Comparison of ENCODE assay signal across 9 cellular contexts in genomic region chr12:56637621-56638020, GRCh38. TPM values are rescaled to one million over a fixed set of nuclear protein-coding genes. Genes with fewer than 3 reads are reported as not detected.
A peak's percentile ranks its signal among the peaks of the same experiment; 100 is the strongest.
DNase-seq lines count a peak whose midpoint lies in the region; ATAC-seq, FAIRE-seq and TF ChIP-seq lines count a peak whose summit lies in the region.
"Had no signal": no experiment of that assay in that cellular context is flagged by ENCODE, and none has a peak within 500 bp of the region (broad histone marks: within the 10 kb centered on the region; RNA-seq: fewer than 3 reads in every experiment).

No MANE protein-coding gene starts in this region.

- H3K4me3 ChIP-seq in heart right ventricle (peak overlapping the region in 2 of 10 donors; percentile 1 to 72), astrocyte (ENCODE audit: insufficient read depth, low read depth, low read length) (no peak overlapping the region), upper lobe of right lung (no peak overlapping the region)
- H3K4me3 ChIP-seq in naive thymus-derived CD4-positive, alpha-beta T cell (ENCODE audit: low read length), result no peak overlapping the region
- H3K4me3 ChIP-seq: ovary had no signal

- WGBS in heart right ventricle, 2 donors, result 48 to 55% methylated on average over 2 of the region's 2 CpGs

- no peak for ATAC-seq in heart right ventricle
- no peak for ATAC-seq in Right ventricle myocardium inferior
- no peak for ATAC-seq in naive thymus-derived CD4-positive, alpha-beta T cell
- no peak for ATAC-seq in upper lobe of right lung
- no peak for ATAC-seq in GM19397 (IDR thresholded peaks at IDR 0.05; ENCODE audit: unreplicated experiment)
- ATAC-seq in sciatic nerve, result no peak

- H4K20me1 ChIP-seq in astrocyte (ENCODE audit: insufficient read depth, low read length), result peaks cover 53% of the 10 kb centered on the region

- FAIRE-seq in astrocyte (lab: Jason Lieb, UNC), result no peak

- H3K4me1 Mint-ChIP-seq in astrocyte (ENCODE audit: low read depth, unreplicated experiment), result peaks cover 26% of the 10 kb centered on the region
- peaks cover 28 to 69% (median 56%) of the 10 kb centered on the region in 7 donors for H3K4me1 Mint-ChIP-seq in naive thymus-derived CD4-positive, alpha-beta T cell

- CTCF ChIA-PET in naive thymus-derived CD4-positive, alpha-beta T cell (lab: Charles Lee), result interaction anchor here (1.1 kb wide), 1 partner anchor 37 kb away, joined by 3 read pairs; no protein-coding TSS in a partner anchor

- intact Hi-C loops in heart right ventricle (cut with DNase I) (loop anchor here in 5 of 10 donors (2.0 to 10.0 kb wide), 7 partner anchors 45 to 513 kb away; partner anchors contain the start of genes NACA (in 2 of the 5) and ESYT1 (in 1 of the 5)), Right ventricle myocardium inferior (cut with DNase I) (loop anchor here (2.0 kb wide), 2 partner anchors 87 to 123 kb away; partner anchors contain the start of gene NACA), upper lobe of right lung (cut with DNase I) (no loop called here), sciatic nerve (cut with DNase I) (no loop called here)
- intact Hi-C loops in naive thymus-derived CD4-positive, alpha-beta T cell (cut with micrococcal nuclease), result loop anchor here (2.0 to 10.0 kb wide), 13 partner anchors 21 to 1115 kb away; partner anchors contain the start of genes NACA (in 2 of the 2), RPL41 (in 2 of the 2), ZBTB39 (in 2 of the 2) and ZC3H10 (in 2 of the 2)

- POLR2A ChIA-PET in naive thymus-derived CD4-positive, alpha-beta T cell (lab: Charles Lee), result interaction anchor here (0.9 to 6.5 kb wide), 6 partner anchors 9 to 88 kb away, joined by 4 to 103 read pairs (median 30); partner anchors contain the start of genes BAZ2A, NACA and PTGES3

- no peaks in the 10 kb centered on the region for H3K27me3 Mint-ChIP-seq in astrocyte (ENCODE audit: low read depth, unreplicated experiment)
- no peaks in the 10 kb centered on the region for H3K27me3 Mint-ChIP-seq in naive thymus-derived CD4-positive, alpha-beta T cell

- peak overlapping the region; percentile 97 for H3K4me3 Mint-ChIP-seq in astrocyte (ENCODE audit: unreplicated experiment)
- peak overlapping the region in 2 of 10 donors; percentile 17 to 21 for H3K4me3 Mint-ChIP-seq in naive thymus-derived CD4-positive, alpha-beta T cell

- DNase-seq in heart right ventricle (no peak), Right ventricle myocardium inferior (ENCODE audit: missing footprints) (no peak), astrocyte (ENCODE audit: low read depth) (no peak), upper lobe of right lung (no peak), foreskin melanocyte (no peak), sciatic nerve (ENCODE audit: low spot score) (no peak)
- no peak for DNase-seq in naive thymus-derived CD4-positive, alpha-beta T cell
- DNase-seq: ovary had no signal

- H3K9ac ChIP-seq in astrocyte (ENCODE audit: low read length), result peak overlapping the region; percentile 15

- no peak for TF ChIP-seq CTCF in heart right ventricle (IDR thresholded peaks at IDR 0.05)
- TF ChIP-seq CTCF in astrocyte (IDR thresholded peaks at IDR 0.05; ENCODE audit: insufficient read depth, low read depth, low read length), result no peak
- TF ChIP-seq CTCF in upper lobe of right lung (IDR thresholded peaks at IDR 0.05), result no peak

- H3K27me3 ChIP-seq in heart right ventricle, result no peaks in the 10 kb centered on the region
- no peaks in the 10 kb centered on the region for H3K27me3 ChIP-seq in astrocyte (ENCODE audit: insufficient read depth, low read length)
- no peaks in the 10 kb centered on the region for H3K27me3 ChIP-seq in naive thymus-derived CD4-positive, alpha-beta T cell (ENCODE audit: control insufficient read depth in 2 of 2, insufficient read depth in 2 of 2, low read length in 2 of 2)
- no peaks in the 10 kb centered on the region for H3K27me3 ChIP-seq in upper lobe of right lung
- H3K27me3 ChIP-seq: ovary had no signal

- H2AFZ ChIP-seq in astrocyte (ENCODE audit: low read depth, low read length), result no peak overlapping the region

- peaks cover 9 to 93% (median 63%) of the 10 kb centered on the region in 9 donors for H3K4me1 ChIP-seq in heart right ventricle
- peaks cover 22% of the 10 kb centered on the region for H3K4me1 ChIP-seq in astrocyte (ENCODE audit: insufficient read depth, low read length)
- H3K4me1 ChIP-seq in naive thymus-derived CD4-positive, alpha-beta T cell (ENCODE audit: control insufficient read depth in 2 of 2, insufficient read depth in 2 of 2, low read length in 2 of 2), result peaks cover 22 to 29% of the 10 kb centered on the region in 2 donors
- H3K4me1 ChIP-seq in upper lobe of right lung, result peaks cover 28% of the 10 kb centered on the region

- peak overlapping the region in 9 of 10 donors; percentile 85 to 97 (median 94) for H3K27ac ChIP-seq in heart right ventricle
- H3K27ac ChIP-seq in astrocyte (ENCODE audit: low read depth, low read length), result no peak overlapping the region
- H3K27ac ChIP-seq in naive thymus-derived CD4-positive, alpha-beta T cell (ENCODE audit: low read depth, low read length), result peak overlapping the region; percentile 83
- H3K27ac ChIP-seq in upper lobe of right lung, result peak overlapping the region; percentile 92

- peak overlapping the region; percentile 90 for H3K27ac Mint-ChIP-seq in astrocyte (ENCODE audit: unreplicated experiment)
- H3K27ac Mint-ChIP-seq in naive thymus-derived CD4-positive, alpha-beta T cell, result peak overlapping the region; percentile 52 to 98 (median 89)

- peaks cover 53% of the 10 kb centered on the region for H3K79me2 ChIP-seq in astrocyte (ENCODE audit: insufficient read depth, low read length)

- H3K9me3 ChIP-seq in heart right ventricle (no peaks in the 10 kb centered on the region), astrocyte (ENCODE audit: insufficient read depth, low read depth, low read length) (no peaks in the 10 kb centered on the region), upper lobe of right lung (no peaks in the 10 kb centered on the region)
- H3K9me3 ChIP-seq in naive thymus-derived CD4-positive, alpha-beta T cell (ENCODE audit: control insufficient read depth in 2 of 3, low read length in 3 of 3), result no peaks in the 10 kb centered on the region
- H3K9me3 ChIP-seq: ovary had no signal

- H3K4me2 ChIP-seq in astrocyte (ENCODE audit: low read length), result no peak overlapping the region

- H3K9me3 Mint-ChIP-seq in astrocyte (ENCODE audit: unreplicated experiment), result no peaks in the 10 kb centered on the region
- H3K9me3 Mint-ChIP-seq in naive thymus-derived CD4-positive, alpha-beta T cell, result peaks cover 0 to 1% (median 0%) of the 10 kb centered on the region in 11 donors

- H3K36me3 ChIP-seq in heart right ventricle, result peaks cover 0 to 57% (median 54%) of the 10 kb centered on the region in 9 donors
- peaks cover 43% of the 10 kb centered on the region for H3K36me3 ChIP-seq in astrocyte (ENCODE audit: insufficient read depth, low read length)
- H3K36me3 ChIP-seq in naive thymus-derived CD4-positive, alpha-beta T cell (ENCODE audit: control insufficient read depth in 2 of 3, insufficient read depth in 3 of 3, low read length in 3 of 3), result peaks cover 14 to 44% (median 34%) of the 10 kb centered on the region in 3 experiments
- H3K36me3 ChIP-seq in upper lobe of right lung, result peaks cover 52% of the 10 kb centered on the region
- H3K36me3 ChIP-seq: ovary had no signal

- H3K36me3 Mint-ChIP-seq in astrocyte (ENCODE audit: low read depth, unreplicated experiment), result peaks cover 16% of the 10 kb centered on the region
- peaks cover 0 to 29% (median 17%) of the 10 kb centered on the region in 5 donors for H3K36me3 Mint-ChIP-seq in naive thymus-derived CD4-positive, alpha-beta T cell

RNA-seq across cellular contexts. Expression of gene BAZ2A, which starts 7.5 kb away (rescaled TPM):
- total RNA-seq in heart right ventricle (10 to 100 TPM; 28.7 to 58.7 (median 42.6) TPM), Right ventricle myocardium inferior (31.4 TPM), astrocyte (105 and 107 TPM in 2 replicates), upper lobe of right lung (98.5 TPM), sciatic nerve (148 TPM)
- 10 to 100 TPM in 1 of 2 donors, 1 to 10 TPM in 1; 8.8 to 52.4 TPM for polyA plus RNA-seq in heart right ventricle
- total RNA-seq in naive thymus-derived CD4-positive, alpha-beta T cell, result 100 to 1,000 TPM; 127 to 230 (median 191) TPM
- 10 to 100 TPM; 24.8 to 45.1 TPM for polyA plus RNA-seq in naive thymus-derived CD4-positive, alpha-beta T cell

RNA-seq across cellular contexts. Expression of gene ATP5F1B, which starts 8.2 kb away (rescaled TPM):
- total RNA-seq in heart right ventricle (1,000 to 10,000 TPM; 2,092 to 3,612 (median 3,330) TPM), Right ventricle myocardium inferior (3,152 TPM), astrocyte (714 and 731 TPM in 2 replicates), upper lobe of right lung (338 TPM), sciatic nerve (246 TPM)
- 1,000 to 10,000 TPM; 1,003 to 1,981 TPM for polyA plus RNA-seq in heart right ventricle
- 100 to 1,000 TPM; 217 to 476 (median 267) TPM for total RNA-seq in naive thymus-derived CD4-positive, alpha-beta T cell
- 100 to 1,000 TPM; 658 to 688 TPM for polyA plus RNA-seq in naive thymus-derived CD4-positive, alpha-beta T cell

RNA-seq across cellular contexts. Expression of gene PTGES3, which starts 50.5 kb away (rescaled TPM):
- total RNA-seq in heart right ventricle (100 to 1,000 TPM in 9 of 10 donors, 10 to 100 TPM in 1; 100.0 to 139 (median 110) TPM), Right ventricle myocardium inferior (132 TPM), astrocyte (206 and 226 TPM in 2 replicates), upper lobe of right lung (168 TPM), sciatic nerve (157 TPM)
- polyA plus RNA-seq in heart right ventricle, result 10 to 100 TPM; 43.7 to 92.3 TPM
- total RNA-seq in naive thymus-derived CD4-positive, alpha-beta T cell, result 100 to 1,000 TPM; 111 to 229 (median 153) TPM
- 100 to 1,000 TPM; 221 to 289 TPM for polyA plus RNA-seq in naive thymus-derived CD4-positive, alpha-beta T cell

Comparison
In these comparisons a context has a peak if more than half of its experiments do, and no peak if none do; other contexts are left out.
1. intact Hi-C loops: an anchor here in Right ventricle myocardium inferior (2.0 kb wide) and naive thymus-derived CD4-positive, alpha-beta T cell (2.0 to 10.0 kb wide); none called in upper lobe of right lung and sciatic nerve.